In the genomic region with DNA sequence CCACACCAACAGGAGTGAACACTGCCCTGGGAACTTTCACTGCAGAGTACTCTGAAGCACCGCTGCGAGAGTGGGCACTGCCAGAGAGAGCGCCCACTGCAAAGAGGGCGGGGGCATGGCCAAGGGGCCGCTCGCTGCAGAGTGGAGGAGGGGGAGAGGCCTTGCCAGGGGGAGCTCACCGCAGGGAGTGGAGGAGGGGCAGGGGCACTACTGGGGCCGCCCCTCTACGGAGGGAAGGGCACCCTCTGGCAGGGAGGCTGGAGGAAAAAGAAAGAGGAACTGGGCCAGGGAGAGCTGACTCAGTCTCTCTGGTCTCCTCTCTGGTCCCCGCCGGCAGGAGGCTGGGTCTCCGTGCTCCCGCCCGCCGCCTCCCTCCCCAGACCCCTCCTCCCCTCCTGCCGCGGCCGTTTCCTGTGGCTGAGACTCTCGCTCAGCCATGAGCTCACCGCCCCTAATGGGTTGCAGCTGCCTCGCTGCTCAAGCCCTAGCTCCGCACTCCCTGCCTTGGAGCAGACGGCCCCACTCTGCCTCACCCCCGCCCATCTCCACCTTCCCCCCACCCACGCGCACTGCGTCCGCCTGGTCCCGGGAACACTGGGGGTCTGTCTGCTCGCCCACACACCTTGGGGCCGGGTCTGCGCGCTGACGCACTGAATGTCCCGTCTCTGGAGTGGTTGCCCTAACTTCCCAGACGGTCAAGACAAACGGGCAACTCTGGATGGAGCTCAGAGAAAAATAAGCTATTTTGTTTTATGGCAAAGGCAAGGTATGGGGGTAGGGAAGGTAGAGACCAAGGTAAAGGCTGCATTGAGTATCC, we compare ENCODE assay signal across 8 cellular contexts. TPM values are rescaled to one million over a fixed set of nuclear protein-coding genes. Genes with fewer than 3 reads are reported as not detected.
A peak's percentile ranks its signal among the peaks of the same experiment; 100 is the strongest.
DNase-seq lines count a peak whose midpoint lies in the region; ATAC-seq and TF ChIP-seq lines count a peak whose summit lies in the region.

No MANE protein-coding gene starts in this region.

- H4K5ac ChIP-seq in IMR-90 (ENCODE audit: low read depth, low read length), result peak overlapping the region; percentile 28

- 0 out of 2 replicates have a peak overlapping the region, but pooled peaks have one; percentile 18 for H2BK20ac ChIP-seq in IMR-90 (ENCODE audit: low read depth, low read length)

- 0 out of 3 replicates have a peak overlapping the region, but pooled peaks have one; percentile 3 for H2BK15ac ChIP-seq in IMR-90 (ENCODE audit: low read depth, low read length)

- H3K56ac ChIP-seq in IMR-90 (ENCODE audit: extremely low read depth, insufficient read depth, low read length), result peak overlapping the region; percentile 81

- H3K27ac ChIP-seq in IMR-90 (ENCODE audit: insufficient read depth, low read length) (peak overlapping the region; percentile 96), cardiac muscle cell (peak overlapping the region; percentile 77)

- H2BK5ac ChIP-seq in IMR-90 (ENCODE audit: low read depth, low read length, poor library complexity, severe bottlenecking), result peak overlapping the region; percentile 97

- peak overlapping the region; percentile 82 for H3K23ac ChIP-seq in IMR-90 (ENCODE audit: low read depth, low read length)

- peak overlapping the region; percentile 70 for H2BK120ac ChIP-seq in IMR-90 (ENCODE audit: low read depth, low read length)

- H3K9me3 ChIP-seq in IMR-90 (ENCODE audit: control insufficient read depth, insufficient read depth, low read length) (no peaks in the 10 kb centered on the region), adipocyte (ENCODE audit: control insufficient read depth, low read length) (no peaks in the 10 kb centered on the region), cardiac muscle cell (ENCODE audit: low read depth) (no peaks in the 10 kb centered on the region)

- peak; percentile 95 for DNase-seq in EH (ENCODE audit: low read depth)
- DNase-seq in IMR-90, result peak; percentile 95
- peak; percentile 71 for DNase-seq in OCI-M2 (lab: John Stamatoyannopoulos, UW; ENCODE audit: unreplicated experiment)
- peak; percentile 98 for DNase-seq in adipocyte (ENCODE audit: low read depth)
- peak; percentile 84 to 94 for DNase-seq in cardiac muscle cell (ENCODE audit: low read depth in 1 of 2, low spot score in 1 of 2)
- DNase-seq in nucleus accumbens (lab: John Stamatoyannopoulos, UW), result peak in 55 of 56 donors; percentile 13 to 84 (median 66)
- DNase-seq in effector CD4-positive, alpha-beta T cell, result no peak

- H3K4ac ChIP-seq in IMR-90 (ENCODE audit: low read depth, low read length), result peak overlapping the region; percentile 90

- H4K20me1 ChIP-seq in IMR-90 (ENCODE audit: insufficient read depth, low read length), result peaks cover 10% of the 10 kb centered on the region

- H3K36me3 ChIP-seq in IMR-90 (ENCODE audit: control insufficient read depth, insufficient read depth, low read length) (peaks cover 33% of the 10 kb centered on the region), adipocyte (ENCODE audit: control insufficient read depth, insufficient read depth, low read length, severe bottlenecking) (peaks cover 38% of the 10 kb centered on the region), cardiac muscle cell (peaks cover 10% of the 10 kb centered on the region)

- no TSS peak for BruUV-seq in IMR-90 (replicated peaks; lab: Mats Ljungman, UMichigan)

- peak overlapping the region; percentile 68 for H3K4me3 ChIP-seq in IMR-90 (ENCODE audit: insufficient read depth, low read depth, low read length)
- H3K4me3 ChIP-seq in adipocyte (ENCODE audit: low read length), result peak overlapping the region; percentile 87
- peak overlapping the region; percentile 85 for H3K4me3 ChIP-seq in cardiac muscle cell

- in situ Hi-C loops in IMR-90 (cut with MboI; ENCODE audit: low sequenced_read_pairs), result no loop called here

- peak; percentile 70 for ATAC-seq in GM21576 (IDR thresholded peaks at IDR 0.05; ENCODE audit: unreplicated experiment)
- ATAC-seq in IMR-90 (ENCODE audit: low read depth), result peak; percentile 73

- peak overlapping the region; percentile 91 for H3K9ac ChIP-seq in IMR-90 (ENCODE audit: low read depth, low read length)
- peak overlapping the region; percentile 98 for H3K9ac ChIP-seq in adipocyte (ENCODE audit: low read length)

- peaks cover 19 to 60% of the 10 kb centered on the region in 2 experiments for H3K79me1 ChIP-seq in IMR-90 (ENCODE audit: low read depth in 1 of 2, low read length in 2 of 2)

- peak overlapping the region; percentile 96 for H2AK9ac ChIP-seq in IMR-90 (replicated peaks; ENCODE audit: low read depth, low read length, poor library complexity)

- H4K8ac ChIP-seq in IMR-90 (ENCODE audit: low read depth in 2 of 2, low read length in 2 of 2), result peak overlapping the region; percentile 49 to 82

- peak overlapping the region; percentile 88 for H2AFZ ChIP-seq in IMR-90 (replicated peaks; ENCODE audit: low read length, poor library complexity)

- 0% methylated on average over 6 of the region's 37 CpGs; no CpG with 5 or more reads in 1 of the 2 experiments for WGBS in IMR-90 (ENCODE audit: extremely low coverage in 2 of 2, insufficient read length in 1 of 2), 2 experiments

- POLR2A ChIA-PET in IMR-90 (lab: Charles Lee; ENCODE audit: unreplicated experiment), result interaction anchor here (0.6 to 1.0 kb wide), 4 partner anchors 13 to 29 kb away, joined by 3 to 8 read pairs (median 4); partner anchors contain the start of gene TMEM253

- H3K14ac ChIP-seq in IMR-90 (replicated peaks; ENCODE audit: low read depth, low read length), result peak overlapping the region; percentile 83

- peak; percentile 69; the same call in 1 of the 2 replicates for TF ChIP-seq POLR2A in IMR-90 (IDR thresholded peaks at IDR 0.05; ENCODE audit: low read depth, low read length)

- CTCF ChIA-PET in IMR-90 (lab: Yijun Ruan, JAX), result interaction anchor here (0.7 to 2.8 kb wide), 10 partner anchors 11 to 57 kb away, joined by 3 to 18 read pairs (median 4); no protein-coding TSS in a partner anchor

- peak overlapping the region; percentile 21 for H3K18ac ChIP-seq in IMR-90 (ENCODE audit: low read depth, low read length)

- peak overlapping the region; percentile 93; the same call in 1 of the 2 replicates for H2AK5ac ChIP-seq in IMR-90 (ENCODE audit: low read depth, low read length)

- intact Hi-C loops in IMR-90 (cut with micrococcal nuclease), result loop anchor here (1.0 kb wide), 3 partner anchors 14 to 57 kb away; no protein-coding TSS in a partner anchor

- TF ChIP-seq CTCF in IMR-90 (conservative IDR thresholded peaks at IDR 0.05; ENCODE audit: low read depth, low read length) (no peak), cardiac muscle cell (IDR thresholded peaks at IDR 0.05; ENCODE audit: low read depth, low read length) (no peak)

- H3K9me1 ChIP-seq in IMR-90 (ENCODE audit: insufficient read depth, low read length), result peaks cover 10% of the 10 kb centered on the region

- peak overlapping the region; percentile 93 for H3K4me2 ChIP-seq in IMR-90 (ENCODE audit: low read depth, low read length)

- H3K27me3 ChIP-seq in IMR-90 (ENCODE audit: control insufficient read depth, insufficient read depth, low read length) (no peaks in the 10 kb centered on the region), adipocyte (replicated peaks; ENCODE audit: control insufficient read depth, insufficient read depth, low read length) (no peaks in the 10 kb centered on the region), cardiac muscle cell (no peaks in the 10 kb centered on the region)

- dilution Hi-C loops in IMR-90 (cut with HindIII; ENCODE audit: low sequenced_read_pairs, unreplicated experiment), result no loop called here

- peak overlapping the region; percentile 66 for H4K91ac ChIP-seq in IMR-90 (ENCODE audit: insufficient read depth, low read depth, low read length)

- TF ChIP-seq RAD21 in IMR-90 (IDR thresholded peaks at IDR 0.05; ENCODE audit: low read length), result no peak

- H3K4me1 ChIP-seq in IMR-90 (ENCODE audit: control insufficient read depth, insufficient read depth, low read length) (peaks cover 22% of the 10 kb centered on the region), adipocyte (ENCODE audit: control insufficient read depth, insufficient read depth, low read length) (peaks cover 32% of the 10 kb centered on the region), cardiac muscle cell (ENCODE audit: low read depth) (peaks cover 8% of the 10 kb centered on the region)

TF ChIP-seq in IMR-90, 13 proteins besides CTCF, POLR2A, EP300 and RAD21 (continues in another document):
- TF ChIP-seq CHD1 (IDR thresholded peaks at IDR 0.05; ENCODE audit: low read depth, low read length), result peak; percentile 89; the same call in 1 of the 2 replicates
- TF ChIP-seq MAZ (IDR thresholded peaks at IDR 0.05; ENCODE audit: borderline replicate concordance, low read depth, low read length), result peak; percentile 73

RNA-seq across cellular contexts. Expression of gene ARHGEF40, which starts 1.3 kb away (rescaled TPM):
- total RNA-seq in IMR-90 (2012; rRNA removed), result 16.1 and 18.1 TPM in 2 replicates
- polyA plus RNA-seq in IMR-90 (2012; rRNA removed), result 58.4 and 62.8 TPM in 2 replicates
- polyA plus RNA-seq in IMR-90 (2012; cell fraction: cytosol; rRNA removed), result 39.2 and 43.6 TPM in 2 replicates
- polyA plus RNA-seq in IMR-90 (2012; cell fraction: nucleus; rRNA removed; ENCODE audit: low replicate concordance), result 101 and 167 TPM in 2 replicates
- total RNA-seq in cardiac muscle cell, result 32.9 and 41.7 TPM in 2 replicates
- 26.4 and 31.6 TPM in 2 replicates for polyA plus RNA-seq in cardiac muscle cell

RNA-seq across cellular contexts. Expression of gene RNASE8, which starts 13.8 kb away (rescaled TPM):
- not detected in 2 replicates for total RNA-seq in IMR-90 (2012; rRNA removed)
- polyA plus RNA-seq in IMR-90 (2012; rRNA removed), result not detected in 2 replicates
- not detected in 2 replicates for polyA plus RNA-seq in IMR-90 (2012; cell fraction: cytosol; rRNA removed)
- polyA plus RNA-seq in IMR-90 (2012; cell fraction: nucleus; rRNA removed; ENCODE audit: low replicate concordance), result not detected in 2 replicates
- total RNA-seq in cardiac muscle cell, result not detected in 2 replicates
- not detected in 2 replicates for polyA plus RNA-seq in cardiac muscle cell

RNA-seq across cellular contexts. Expression of gene ZNF219, which starts 27.0 kb away (rescaled TPM):
- total RNA-seq in IMR-90 (2012; rRNA removed) (0.83 and 0.90 TPM in 2 replicates), cardiac muscle cell (143 and 154 TPM in 2 replicates)
- polyA plus RNA-seq in IMR-90 (2012; rRNA removed) (3.8 and 4.6 TPM in 2 replicates), cardiac muscle cell (49.5 and 77.0 TPM in 2 replicates)
- 2.6 and 6.7 TPM in 2 replicates for polyA plus RNA-seq in IMR-90 (2012; cell fraction: cytosol; rRNA removed)
- 15.6 and 20.5 TPM in 2 replicates for polyA plus RNA-seq in IMR-90 (2012; cell fraction: nucleus; rRNA removed; ENCODE audit: low replicate concordance)

RNA-seq across cellular contexts. Expression of gene RNASE7, which starts 29.3 kb away (rescaled TPM):
- total RNA-seq in IMR-90 (2012; rRNA removed) (not detected in 2 replicates), cardiac muscle cell (not detected in 2 replicates)
- polyA plus RNA-seq in IMR-90 (2012; rRNA removed) (not detected in 2 replicates), cardiac muscle cell (not detected in 2 replicates)
- polyA plus RNA-seq in IMR-90 (2012; cell fraction: cytosol; rRNA removed), result not detected in 2 replicates
- not detected in 2 replicates for polyA plus RNA-seq in IMR-90 (2012; cell fraction: nucleus; rRNA removed; ENCODE audit: low replicate concordance)

RNA-seq across cellular contexts. Expression of gene TMEM253, which starts 29.4 kb away (rescaled TPM):
- total RNA-seq in IMR-90 (2012; rRNA removed) (not detected in 2 replicates), cardiac muscle cell (0.46 and 1.2 TPM in 2 replicates)
- polyA plus RNA-seq in IMR-90 (2012; rRNA removed) (0.07 TPM in 1 of 2 replicates, not detected in the other), cardiac muscle cell (1.3 and 2.4 TPM in 2 replicates)
- polyA plus RNA-seq in IMR-90 (2012; cell fraction: cytosol; rRNA removed), result 0.06 TPM in 1 of 2 replicates, not detected in the other
- 0.16 and 0.32 TPM in 2 replicates for polyA plus RNA-seq in IMR-90 (2012; cell fraction: nucleus; rRNA removed; ENCODE audit: low replicate concordance)

Comparison
In these comparisons a context has a peak if more than half of its experiments do, and no peak if none do; other contexts are left out.
1. RNA of gene ZNF219, which starts 27.0 kb away (total RNA-seq): 143 to 154 TPM in cardiac muscle cell; 0.83 to 0.90 TPM in IMR-90; every median in the first group is over 10 times any median in the second.
2. Peak in every context shown above with its lines, with median percentiles within 50 percentile points of each other: H3K4me3 ChIP-seq.